In genomic region chr14:73458219-73458976, GRCh38 we compare ENCODE assay signal across 8 cellular contexts. TPM values are rescaled to one million over a fixed set of nuclear protein-coding genes. Genes with fewer than 3 reads are reported as not detected.
DNase-seq lines count a peak whose midpoint lies in the region; ATAC-seq and TF ChIP-seq lines count a peak whose summit lies in the region.

TSS of gene NUMB (minus strand) at chr14:73458546. CDS start at chr14:73355751, 102,795 bp downstream.

- no peaks in the 10 kb centered on the region for H3K36me3 ChIP-seq in IMR-90 (ENCODE audit: control insufficient read depth, insufficient read depth, low read length)

- peak within 1 kb of the TSS; percentile 59 for H4K91ac ChIP-seq in IMR-90 (ENCODE audit: insufficient read depth, low read depth, low read length)

- no peak for TF ChIP-seq CTCF in IMR-90 (conservative IDR thresholded peaks at IDR 0.05; ENCODE audit: low read depth, low read length)

- no peaks in the 10 kb centered on the region for H3K9me3 ChIP-seq in IMR-90 (ENCODE audit: control insufficient read depth, insufficient read depth, low read length)

- ATAC-seq in GM21528 (IDR thresholded peaks at IDR 0.05; ENCODE audit: low FRiP score, unreplicated experiment) (peak; percentile 92), IMR-90 (ENCODE audit: low read depth) (peak; percentile 95)

- peak within 1 kb of the TSS; percentile 94 for H3K9ac ChIP-seq in IMR-90 (ENCODE audit: low read depth, low read length)

- H4K8ac ChIP-seq in IMR-90 (ENCODE audit: low read depth in 2 of 2, low read length in 2 of 2), result peak within 1 kb of the TSS; percentile 42 to 87; a peak in 3 of 4 replicates

- in situ Hi-C loops in IMR-90 (cut with MboI; ENCODE audit: low sequenced_read_pairs), result no loop called here

- peaks cover 5% of the 10 kb centered on the region; the same call in 1 of the 2 replicates for H3K9me1 ChIP-seq in IMR-90 (ENCODE audit: insufficient read depth, low read length)

- peak within 1 kb of the TSS; percentile 55 for H3K18ac ChIP-seq in IMR-90 (ENCODE audit: low read depth, low read length)

- H3K23ac ChIP-seq in IMR-90 (ENCODE audit: low read depth, low read length), result peak within 1 kb of the TSS; percentile 93

- H4K20me1 ChIP-seq in IMR-90 (ENCODE audit: insufficient read depth, low read length), result peaks cover 18% of the 10 kb centered on the region; the same call in 1 of the 2 replicates

- 0% methylated on average over 10 of the region's 54 CpGs; no CpG with 5 or more reads in 1 of the 2 experiments for WGBS in IMR-90 (ENCODE audit: extremely low coverage in 2 of 2, insufficient read length in 1 of 2), 2 experiments

- H2BK15ac ChIP-seq in IMR-90 (ENCODE audit: low read depth, low read length), result peak within 1 kb of the TSS; percentile 31; the same call in 1 of the 3 replicates

- peak within 1 kb of the TSS; percentile 93 for H3K4me3 ChIP-seq in IMR-90 (ENCODE audit: insufficient read depth, low read depth, low read length)

- POLR2A ChIA-PET in IMR-90 (lab: Charles Lee; ENCODE audit: unreplicated experiment), result interaction anchor here (0.5 to 0.6 kb wide), 2 partner anchors 104 to 186 kb away, joined by 3 to 4 read pairs; no protein-coding TSS in a partner anchor

- peak within 1 kb of the TSS; percentile 69 for H4K5ac ChIP-seq in IMR-90 (ENCODE audit: low read depth, low read length)

- peak within 1 kb of the TSS; percentile 92 for H3K27ac ChIP-seq in IMR-90 (ENCODE audit: insufficient read depth, low read length)

- H2BK5ac ChIP-seq in IMR-90 (ENCODE audit: low read depth, low read length, poor library complexity, severe bottlenecking), result peak within 1 kb of the TSS; percentile 86

- CTCF ChIA-PET in IMR-90 (lab: Yijun Ruan, JAX), result interaction anchor here (0.5 to 0.8 kb wide), 4 partner anchors 10 to 419 kb away, joined by 3 to 7 read pairs (median 3); no protein-coding TSS in a partner anchor

- peak within 1 kb of the TSS; percentile 93 for H3K4me2 ChIP-seq in IMR-90 (ENCODE audit: low read depth, low read length)

- peaks cover 0 to 35% of the 10 kb centered on the region in 2 experiments; a peak in 2 of 4 replicates for H3K79me1 ChIP-seq in IMR-90 (ENCODE audit: low read depth in 1 of 2, low read length in 2 of 2)

- no peak for TF ChIP-seq RAD21 in IMR-90 (IDR thresholded peaks at IDR 0.05; ENCODE audit: low read length)

- BruUV-seq in IMR-90 (replicated peaks; lab: Mats Ljungman, UMichigan), result no TSS peak

- dilution Hi-C loops in IMR-90 (cut with HindIII; ENCODE audit: low sequenced_read_pairs, unreplicated experiment), result loop anchor here (25.0 kb wide), 1 partner anchor 171 kb away; no protein-coding TSS in a partner anchor

- peak within 1 kb of the TSS; percentile 62 for H2BK120ac ChIP-seq in IMR-90 (ENCODE audit: low read depth, low read length)

- peak within 1 kb of the TSS; percentile 47 for H2BK20ac ChIP-seq in IMR-90 (ENCODE audit: low read depth, low read length)

- peak within 1 kb of the TSS; percentile 98 for H3K14ac ChIP-seq in IMR-90 (replicated peaks; ENCODE audit: low read depth, low read length)

- peak within 1 kb of the TSS; percentile 92 for H2AFZ ChIP-seq in IMR-90 (replicated peaks; ENCODE audit: low read length, poor library complexity)

- TF ChIP-seq POLR2A in IMR-90 (IDR thresholded peaks at IDR 0.05; ENCODE audit: low read depth, low read length), result peak; percentile 77

- intact Hi-C loops in IMR-90 (cut with micrococcal nuclease), result loop anchor here (5.0 kb wide), 1 partner anchor 41 kb away; no protein-coding TSS in a partner anchor

- peak within 1 kb of the TSS; percentile 58 for H3K56ac ChIP-seq in IMR-90 (ENCODE audit: extremely low read depth, insufficient read depth, low read length)

- H3K4me1 ChIP-seq in IMR-90 (ENCODE audit: control insufficient read depth, insufficient read depth, low read length), result peaks cover 13% of the 10 kb centered on the region

- H2AK9ac ChIP-seq in IMR-90 (replicated peaks; ENCODE audit: low read depth, low read length, poor library complexity), result peak within 1 kb of the TSS; percentile 99

- H3K4ac ChIP-seq in IMR-90 (ENCODE audit: low read depth, low read length), result peak within 1 kb of the TSS; percentile 77

- peak within 1 kb of the TSS; percentile 63 for H2AK5ac ChIP-seq in IMR-90 (ENCODE audit: low read depth, low read length)

- peak; percentile 99 for DNase-seq in DMS 273 treated with DMSO at 0.1 percent for 48 hours (lab: John Stamatoyannopoulos, UW)
- DNase-seq in IMR-90, result peak; percentile 100
- peak; percentile 99 for DNase-seq in OCI-M1 (lab: John Stamatoyannopoulos, UW)
- peak; percentile 96 for DNase-seq in activated T-cell treated with anti-CD3 and anti-CD28 coated beads for 24 hours (ENCODE audit: low read depth)
- peak; percentile 98 for DNase-seq in epidermal melanocyte (ENCODE audit: insufficient read length, low spot score)
- peak; percentile 99 for DNase-seq in middle frontal gyrus (ENCODE audit: extremely low spot score, low spot score)
- DNase-seq in stimulated activated CD8-positive, alpha-beta memory T cell treated with anti-CD3 and anti-CD28 coated beads, Interleukin-2, amount 100 ng/mL, for 48 hours (ENCODE audit: low read depth in 2 of 2), result peak; percentile 90 to 91

- H3K27me3 ChIP-seq in IMR-90 (ENCODE audit: control insufficient read depth, insufficient read depth, low read length), result no peaks in the 10 kb centered on the region

TF ChIP-seq in IMR-90, 13 proteins besides CTCF, POLR2A, EP300 and RAD21:
- TF ChIP-seq NFE2L2 (IDR thresholded peaks at IDR 0.05; ENCODE audit: low read depth, low read length), result no peak
- TF ChIP-seq RCOR1 (IDR thresholded peaks at IDR 0.05; ENCODE audit: insufficient replicate concordance, low read length), result no peak
- no peak for TF ChIP-seq SMC3 (IDR thresholded peaks at IDR 0.05; ENCODE audit: low read depth, low read length)
- peak; percentile 92 for TF ChIP-seq MAZ (IDR thresholded peaks at IDR 0.05; ENCODE audit: borderline replicate concordance, low read depth, low read length)
- TF ChIP-seq ELK1 (IDR thresholded peaks at IDR 0.05; ENCODE audit: borderline replicate concordance, low read depth, low read length), result no peak
- no peak for TF ChIP-seq USF2 (IDR thresholded peaks at IDR 0.05; ENCODE audit: low read depth, low read length)
- TF ChIP-seq MAFK (IDR thresholded peaks at IDR 0.05; ENCODE audit: low read depth, low read length), result peak; percentile 14; the same call in 1 of the 2 replicates
- TF ChIP-seq CEBPB (IDR thresholded peaks at IDR 0.05; ENCODE audit: low read depth, low read length), result peak; percentile 98
- TF ChIP-seq MXI1 (IDR thresholded peaks at IDR 0.05; ENCODE audit: borderline replicate concordance, low read depth, low read length), result no peak
- TF ChIP-seq FOS (IDR thresholded peaks at IDR 0.05; ENCODE audit: low read depth, low read length), result peak; percentile 79; the same call in 1 of the 2 replicates
- TF ChIP-seq RFX5 (IDR thresholded peaks at IDR 0.05; ENCODE audit: low read depth, low read length), result no peak
- no peak for TF ChIP-seq CHD1 (IDR thresholded peaks at IDR 0.05; ENCODE audit: low read depth, low read length)
- TF ChIP-seq BHLHE40 (IDR thresholded peaks at IDR 0.05; ENCODE audit: low read depth, low read length), result no peak

RNA-seq across cellular contexts. Expression of gene NUMB, which starts in this region (rescaled TPM):
- total RNA-seq in IMR-90 (2012; rRNA removed), result 41.7 and 45.9 TPM in 2 replicates
- polyA plus RNA-seq in IMR-90 (2012; rRNA removed), result 114 and 135 TPM in 2 replicates
- 49.6 and 56.5 TPM in 2 replicates for polyA plus RNA-seq in IMR-90 (2012; cell fraction: cytosol; rRNA removed)
- 202 and 237 TPM in 2 replicates for polyA plus RNA-seq in IMR-90 (2012; cell fraction: nucleus; rRNA removed; ENCODE audit: low replicate concordance)

Comparison
In these comparisons a context has a peak if more than half of its experiments do, and no peak if none do; other contexts are left out.
1. Peak in every context shown above with its lines: DNase-seq, ATAC-seq, H3K4me3 ChIP-seq and H3K27ac ChIP-seq.